In the genomic region with DNA sequence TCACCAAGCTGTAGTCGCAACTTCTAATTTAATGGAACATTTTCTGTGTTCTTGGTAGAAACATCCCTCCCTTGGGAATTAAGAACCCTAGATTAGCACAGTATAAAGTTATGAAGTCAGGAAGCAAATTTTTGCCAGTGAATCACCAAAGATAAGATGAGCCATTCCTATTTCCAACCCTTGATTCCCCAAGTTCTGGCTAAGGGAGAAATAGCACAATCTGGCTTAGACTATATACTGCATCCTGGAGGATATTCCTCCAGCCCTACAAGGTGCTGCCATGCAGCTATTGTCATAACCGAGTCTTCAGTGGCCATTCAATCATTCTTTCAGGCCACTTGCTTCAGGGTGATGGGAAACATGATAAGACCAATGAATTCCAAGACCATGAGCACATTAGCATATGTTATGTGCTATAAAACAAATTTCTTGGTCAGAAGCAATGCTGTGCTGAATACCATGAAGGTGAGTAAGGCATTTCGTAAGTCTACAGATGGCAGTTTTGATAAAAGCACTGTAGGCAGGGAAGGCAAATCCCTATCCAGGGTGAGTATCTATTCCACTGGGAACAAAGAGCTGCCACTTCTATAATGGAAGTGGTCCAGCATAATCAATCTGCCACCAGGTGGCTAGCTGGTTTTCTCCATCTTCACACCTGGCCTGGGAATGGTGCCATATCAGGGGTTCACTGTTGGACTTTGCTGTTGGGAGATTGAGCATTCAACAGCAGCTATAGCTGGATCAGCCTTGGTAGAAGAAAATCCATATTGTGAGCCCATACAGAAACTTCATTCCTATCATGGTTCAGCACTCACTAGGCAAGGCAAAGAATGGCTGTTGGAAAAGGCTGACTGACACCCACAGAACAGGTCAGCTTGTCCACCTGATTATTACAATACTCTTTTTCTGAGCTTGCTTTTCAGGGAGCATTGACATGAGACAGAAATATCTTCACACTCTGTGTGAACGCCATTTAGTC, we compare ENCODE assay signal across 12 cellular contexts. TPM values are rescaled to one million over a fixed set of nuclear protein-coding genes. Genes with fewer than 3 reads are reported as not detected.
DNase-seq lines count a peak whose midpoint lies in the region; FAIRE-seq and TF ChIP-seq lines count a peak whose summit lies in the region.
"Had no signal": no experiment of that assay in that cellular context is flagged by ENCODE, and none has a peak within 500 bp of the region (broad histone marks: within the 10 kb centered on the region; RNA-seq: fewer than 3 reads in every experiment).

No MANE protein-coding gene starts in this region.

- H3K4me3 ChIP-seq in AG10803 (ENCODE audit: low read length), result no peak overlapping the region
- H3K4me3 ChIP-seq in MG63, result no peak overlapping the region
- H3K4me3 ChIP-seq: neural progenitor cell, Peyer's patch, uterus had no signal

- peak; percentile 96 for DNase-seq in AG10803 (ENCODE audit: low read depth)
- peak; percentile 84 for DNase-seq in HTR-8/SVneo (ENCODE audit: insufficient read length, low spot score)
- peak; percentile 72 for DNase-seq in amniotic stem cell (lab: John Stamatoyannopoulos, UW)
- DNase-seq in islet precursor cell, result peak; percentile 61
- DNase-seq in activated naive CD4-positive, alpha-beta T cell treated with Interleukin-2 at 50 U/mL for 16 hours, result no peak
- DNase-seq in GM13977 (ENCODE audit: low spot score), result no peak
- no peak for DNase-seq in D341Med (ENCODE audit: low spot score)
- DNase-seq in MG63, result no peak
- DNase-seq: caudate nucleus, uterus had no signal

- no peaks in the 10 kb centered on the region for H3K36me3 ChIP-seq in MG63
- H3K36me3 ChIP-seq: neural progenitor cell, Peyer's patch, uterus had no signal

- in situ Hi-C loops in GM13977 (cut with MboI; ENCODE audit: low pct_unique_long_range_greater_than_20kb, low sequenced_read_pairs, unreplicated experiment), result no loop called here

- TF ChIP-seq CTCF in AG10803 (conservative IDR thresholded peaks at IDR 0.05; ENCODE audit: low read length) (no peak), GM13977 (IDR thresholded peaks at IDR 0.05; ENCODE audit: extremely low read depth, insufficient read depth, missing control alignments) (no peak)

- FAIRE-seq in HTR-8/SVneo (lab: Jason Lieb, UNC), result peak; percentile 99

- H3K9me3 ChIP-seq in MG63, result no peaks in the 10 kb centered on the region; the same call in 1 of the 2 replicates

- no peaks in the 10 kb centered on the region for H3K27me3 ChIP-seq in MG63
- H3K27me3 ChIP-seq: neural progenitor cell, Peyer's patch, uterus had no signal

RNA-seq across cellular contexts. Expression of gene ARL15, which starts 19.6 kb away (rescaled TPM):
- 2.2 and 5.8 TPM in 2 replicates for total RNA-seq in MG63 (2014; rRNA removed; shearing (Covaris generic); ENCODE audit: low replicate concordance)

Comparison
In these comparisons a context has a peak if more than half of its experiments do, and no peak if none do; other contexts are left out.
1. DNase-seq: peak in AG10803 (single experiment), HTR-8/SVneo (single experiment), amniotic stem cell (single experiment) and islet precursor cell (single experiment); none in activated naive CD4-positive, alpha-beta T cell treated with Interleukin-2 at 50 U/mL for 16 hours (single experiment), GM13977 (single experiment), D341Med (single experiment) and MG63 (single experiment).